29 cellular contexts compared by ENCODE assay signal in genomic region chr1:166391677-166392076, GRCh38.
DNase-seq lines count a peak whose midpoint lies in the region; ATAC-seq and TF ChIP-seq lines count a peak whose summit lies in the region.
"Had no signal": no experiment of that assay in that cellular context is flagged by ENCODE, and none has a peak within 500 bp of the region (broad histone marks: within the 10 kb centered on the region; RNA-seq: fewer than 3 reads in every experiment).

No MANE protein-coding gene starts in this region.

- no peak overlapping the region for H2BK5ac ChIP-seq in mesendoderm (ENCODE audit: low read length)

- no peak overlapping the region for H3K27ac Mint-ChIP-seq in chondrocyte (ENCODE audit: unreplicated experiment)
- H3K27ac Mint-ChIP-seq: activated naive CD8-positive, alpha-beta T cell; activated T-cell treated with anti-CD3 and anti-CD28 coated beads, Interleukin-2, amount 50 U/mL, for 24 hours; stimulated activated naive CD8-positive, alpha-beta T cell treated with anti-CD3 and anti-CD28 coated beads, Interleukin-15, amount 100 ng/mL, for 72 hours had no signal

- H3K4me3 ChIP-seq in mesendoderm (ENCODE audit: low read length): no peak overlapping the region
- H3K4me3 ChIP-seq: left lung, ovary, SJSA1, skin epidermis, thoracic aorta, uterus had no signal

- no peaks in the 10 kb centered on the region for H3K4me1 Mint-ChIP-seq in chondrocyte (ENCODE audit: low read depth)
- H3K4me1 Mint-ChIP-seq: neural crest cell; stimulated activated naive CD8-positive, alpha-beta T cell treated with anti-CD3 and anti-CD28 coated beads, Interleukin-15, amount 100 ng/mL, for 72 hours had no signal

- 100% methylated on average over 1 of the region's 2 CpGs for WGBS in mesendoderm (ENCODE audit: extremely low coverage, insufficient coverage, low lambda C conversion rate)

- H2AK5ac ChIP-seq in mesendoderm (ENCODE audit: low read length): no peak overlapping the region

- no peak overlapping the region for H3K18ac ChIP-seq in mesendoderm (ENCODE audit: low read length)

- no peak overlapping the region for H3K56ac ChIP-seq in mesendoderm (ENCODE audit: low read length)

- no peak overlapping the region for H3K23ac ChIP-seq in mesendoderm (ENCODE audit: low read length)

- H3K79me1 ChIP-seq in mesendoderm (ENCODE audit: low read length): no peaks in the 10 kb centered on the region

- DNase-seq in DMS53 (lab: John Stamatoyannopoulos, UW): peak; percentile 60
- peak; percentile 2 for DNase-seq in HS-5 (ENCODE audit: low read depth)
- peak; percentile 14 for DNase-seq in SW480 (ENCODE audit: low spot score)
- peak; percentile 58 for DNase-seq in mesendoderm
- DNase-seq in chondrocyte (ENCODE audit: low spot score): no peak
- no peak for DNase-seq in activated CD8-positive, alpha-beta memory T cell treated with anti-CD3 and anti-CD28 coated beads for 24 hours
- no peak for DNase-seq in Right ventricle myocardium superior
- DNase-seq: activated CD4-positive, alpha-beta T cell treated with anti-CD3 and anti-CD28 coated beads for 48 hours; activated effector memory CD4-positive, alpha-beta T cell treated with anti-CD3 and anti-CD28 coated beads, Interleukin-2, amount 50 U/mL, for 16 hours; activated T-cell treated with anti-CD3 and anti-CD28 coated beads, Interleukin-2, amount 50 U/mL, for 24 hours; C1 segment of cervical spinal cord; Caco-2; DND-41; effector CD8-positive, alpha-beta T cell; H7; left lung; NCI-H1417; NCI-H2081; NCI-H69; ovary; stimulated activated naive CD8-positive, alpha-beta T cell treated with anti-CD3 and anti-CD28 coated beads, Interleukin-15, amount 100 ng/mL, for 72 hours; T1000; uterus; WERI-Rb-1 had no signal

- no peak overlapping the region for H2BK120ac ChIP-seq in mesendoderm (ENCODE audit: low read depth, low read length)

- H3K79me2 ChIP-seq in mesendoderm (ENCODE audit: control insufficient read depth, insufficient read depth, low read length): no peaks in the 10 kb centered on the region

- no peak overlapping the region for H2BK15ac ChIP-seq in mesendoderm (replicated peaks; ENCODE audit: low read depth)

- H3K4me1 ChIP-seq in mesendoderm (ENCODE audit: control insufficient read depth, low read depth, low read length): peaks cover 3% of the 10 kb centered on the region
- H3K4me1 ChIP-seq: Caco-2, left lung, uterus had no signal

- H3K4me3 Mint-ChIP-seq in chondrocyte (ENCODE audit: unreplicated experiment): no peak overlapping the region
- H3K4me3 Mint-ChIP-seq: activated naive CD8-positive, alpha-beta T cell; activated T-cell treated with anti-CD3 and anti-CD28 coated beads, Interleukin-2, amount 50 U/mL, for 24 hours; neural crest cell; stimulated activated naive CD8-positive, alpha-beta T cell treated with anti-CD3 and anti-CD28 coated beads, Interleukin-15, amount 100 ng/mL, for 72 hours had no signal

- H3K9ac ChIP-seq in mesendoderm (ENCODE audit: low read length): no peak overlapping the region

- no peaks in the 10 kb centered on the region for H3K27me3 ChIP-seq in mesendoderm (ENCODE audit: insufficient read depth, low read length, poor library complexity)
- H3K27me3 ChIP-seq: left lung, ovary, SJSA1, uterus had no signal

- no peak overlapping the region for H4K8ac ChIP-seq in mesendoderm (ENCODE audit: low read depth, low read length)

- no peak overlapping the region for H3K27ac ChIP-seq in mesendoderm (ENCODE audit: low read depth, low read length)
- H3K27ac ChIP-seq: left lung, ovary, SJSA1, skin epidermis, thoracic aorta, uterus, WERI-Rb-1 had no signal

- no peaks in the 10 kb centered on the region for H3K36me3 ChIP-seq in mesendoderm (ENCODE audit: control insufficient read depth, insufficient read depth, low read length)
- H3K36me3 ChIP-seq: left lung, ovary, SJSA1, thoracic aorta, uterus, WERI-Rb-1 had no signal

- H3K4ac ChIP-seq in mesendoderm (ENCODE audit: low read depth, low read length): no peak overlapping the region

- H4K5ac ChIP-seq in mesendoderm (ENCODE audit: low read length): no peak overlapping the region

- TF ChIP-seq CTCF in chondrocyte (IDR thresholded peaks at IDR 0.05): no peak

- no peaks in the 10 kb centered on the region for H3K36me3 Mint-ChIP-seq in chondrocyte (ENCODE audit: low read depth)
- H3K36me3 Mint-ChIP-seq: activated naive CD8-positive, alpha-beta T cell had no signal

- intact Hi-C loops in Right ventricle myocardium superior (cut with DNase I): no loop called here

- no peak for ATAC-seq in Right ventricle myocardium superior (ENCODE audit: poor library complexity)
- ATAC-seq: left lung; stimulated activated naive CD8-positive, alpha-beta T cell treated with anti-CD3 and anti-CD28 coated beads, Interleukin-15, amount 100 ng/mL, for 72 hours had no signal

- H3K9me3 Mint-ChIP-seq in chondrocyte (ENCODE audit: low read depth): no peaks in the 10 kb centered on the region
- H3K9me3 Mint-ChIP-seq: activated T-cell treated with anti-CD3 and anti-CD28 coated beads, Interleukin-2, amount 50 U/mL, for 24 hours; neural crest cell; stimulated activated naive CD8-positive, alpha-beta T cell treated with anti-CD3 and anti-CD28 coated beads, Interleukin-15, amount 100 ng/mL, for 72 hours had no signal

- H3K4me2 ChIP-seq in mesendoderm (ENCODE audit: low read length): no peak overlapping the region

- H3K27me3 Mint-ChIP-seq in chondrocyte (ENCODE audit: low read depth): no peaks in the 10 kb centered on the region

Comparison
In these comparisons a context has a peak if more than half of its experiments do, and no peak if none do; other contexts are left out.
1. DNase-seq: peak in DMS53 (single experiment), HS-5 (single experiment), SW480 (single experiment) and mesendoderm (single experiment); none in chondrocyte (single experiment), activated CD8-positive, alpha-beta memory T cell treated with anti-CD3 and anti-CD28 coated beads for 24 hours (single experiment) and Right ventricle myocardium superior (single experiment).